Comparison of ENCODE assay signal across 1 cellular context in the genomic region with DNA sequence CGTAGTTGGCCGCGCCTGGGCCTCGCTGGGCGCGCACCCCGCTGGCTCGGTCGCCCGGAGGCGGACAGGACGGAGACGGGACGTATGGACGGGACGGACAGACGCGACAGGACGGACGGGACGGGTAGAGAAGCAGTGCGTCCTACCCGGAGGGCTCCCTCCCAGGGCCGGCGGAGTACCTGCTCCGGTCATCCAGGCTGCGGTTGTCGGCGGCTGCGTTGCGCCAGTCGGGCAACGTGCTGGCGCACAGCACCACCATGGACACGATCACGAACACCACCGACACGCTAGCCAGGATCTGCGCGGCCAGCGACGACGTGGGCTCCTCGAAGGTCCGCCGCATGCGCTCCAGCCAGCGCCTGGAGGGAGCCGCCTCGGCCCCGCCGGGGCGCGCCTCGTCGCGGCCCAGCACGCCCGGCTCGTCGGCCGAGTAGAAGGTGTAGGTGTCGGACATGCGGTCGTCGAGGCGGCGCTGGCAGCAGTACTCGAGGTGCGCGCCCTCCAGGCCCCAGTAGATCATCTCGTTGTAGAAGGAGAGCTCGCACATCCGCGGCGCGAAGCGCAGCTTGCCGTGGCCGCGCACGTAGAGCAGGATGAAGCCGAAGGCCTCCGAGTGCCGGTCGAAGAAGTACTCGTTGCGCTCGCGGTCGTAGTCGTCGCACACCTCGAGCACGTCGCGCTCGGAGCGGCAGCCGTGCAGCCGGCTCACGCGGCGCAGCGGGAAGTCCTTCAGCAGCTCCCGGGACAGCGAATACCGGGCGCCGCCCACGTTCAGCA.
A peak's percentile ranks its signal among the peaks of the same experiment; 100 is the strongest.
TF ChIP-seq lines count a peak whose summit lies in the region.

No MANE protein-coding gene starts in this region.

TF ChIP-seq in HepG2, 621 proteins besides CTCF, POLR2A, EP300 and RAD21 (continued from another document and continues in another):
- peak; percentile 24; the same call in 1 of the 2 replicates for TF ChIP-seq ARID2 (CRISPR knock-in tag; IDR thresholded peaks at IDR 0.05; ENCODE audit: borderline replicate concordance)
- 0 out of 2 replicates have a peak, but pooled peaks have one; percentile 19 for TF ChIP-seq ZNF501 (CRISPR knock-in tag; IDR thresholded peaks at IDR 0.05)
- no peak for TF ChIP-seq ZNF570 (CRISPR knock-in tag; IDR thresholded peaks at IDR 0.05; ENCODE audit: borderline replicate concordance)
- peak; percentile 75; the same call in 1 of the 2 replicates for TF ChIP-seq MEIS1 (CRISPR knock-in tag; IDR thresholded peaks at IDR 0.05; ENCODE audit: borderline replicate concordance)
- TF ChIP-seq MLLT10 (CRISPR knock-in tag; IDR thresholded peaks at IDR 0.05): no peak
- TF ChIP-seq, protein P1, sequence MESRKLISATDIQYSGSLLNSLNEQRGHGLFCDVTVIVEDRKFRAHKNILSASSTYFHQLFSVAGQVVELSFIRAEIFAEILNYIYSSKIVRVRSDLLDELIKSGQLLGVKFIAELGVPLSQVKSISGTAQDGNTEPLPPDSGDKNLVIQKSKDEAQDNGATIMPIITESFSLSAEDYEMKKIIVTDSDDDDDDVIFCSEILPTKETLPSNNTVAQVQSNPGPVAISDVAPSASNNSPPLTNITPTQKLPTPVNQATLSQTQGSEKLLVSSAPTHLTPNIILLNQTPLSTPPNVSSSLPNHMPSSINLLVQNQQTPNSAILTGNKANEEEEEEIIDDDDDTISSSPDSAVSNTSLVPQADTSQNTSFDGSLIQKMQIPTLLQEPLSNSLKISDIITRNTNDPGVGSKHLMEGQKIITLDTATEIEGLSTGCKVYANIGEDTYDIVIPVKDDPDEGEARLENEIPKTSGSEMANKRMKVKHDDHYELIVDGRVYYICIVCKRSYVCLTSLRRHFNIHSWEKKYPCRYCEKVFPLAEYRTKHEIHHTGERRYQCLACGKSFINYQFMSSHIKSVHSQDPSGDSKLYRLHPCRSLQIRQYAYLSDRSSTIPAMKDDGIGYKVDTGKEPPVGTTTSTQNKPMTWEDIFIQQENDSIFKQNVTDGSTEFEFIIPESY (CRISPR knock-in tag; IDR thresholded peaks at IDR 0.05): peak; percentile 94
- 0 out of 2 replicates have a peak, but pooled peaks have one; percentile 40 for TF ChIP-seq KMT2B (CRISPR knock-in tag; IDR thresholded peaks at IDR 0.05)
- TF ChIP-seq, protein P2, sequence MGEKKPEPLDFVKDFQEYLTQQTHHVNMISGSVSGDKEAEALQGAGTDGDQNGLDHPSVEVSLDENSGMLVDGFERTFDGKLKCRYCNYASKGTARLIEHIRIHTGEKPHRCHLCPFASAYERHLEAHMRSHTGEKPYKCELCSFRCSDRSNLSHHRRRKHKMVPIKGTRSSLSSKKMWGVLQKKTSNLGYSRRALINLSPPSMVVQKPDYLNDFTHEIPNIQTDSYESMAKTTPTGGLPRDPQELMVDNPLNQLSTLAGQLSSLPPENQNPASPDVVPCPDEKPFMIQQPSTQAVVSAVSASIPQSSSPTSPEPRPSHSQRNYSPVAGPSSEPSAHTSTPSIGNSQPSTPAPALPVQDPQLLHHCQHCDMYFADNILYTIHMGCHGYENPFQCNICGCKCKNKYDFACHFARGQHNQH (CRISPR knock-in tag; IDR thresholded peaks at IDR 0.05): peak; percentile 62; the same call in 1 of the 2 replicates
- TF ChIP-seq, protein P3, sequence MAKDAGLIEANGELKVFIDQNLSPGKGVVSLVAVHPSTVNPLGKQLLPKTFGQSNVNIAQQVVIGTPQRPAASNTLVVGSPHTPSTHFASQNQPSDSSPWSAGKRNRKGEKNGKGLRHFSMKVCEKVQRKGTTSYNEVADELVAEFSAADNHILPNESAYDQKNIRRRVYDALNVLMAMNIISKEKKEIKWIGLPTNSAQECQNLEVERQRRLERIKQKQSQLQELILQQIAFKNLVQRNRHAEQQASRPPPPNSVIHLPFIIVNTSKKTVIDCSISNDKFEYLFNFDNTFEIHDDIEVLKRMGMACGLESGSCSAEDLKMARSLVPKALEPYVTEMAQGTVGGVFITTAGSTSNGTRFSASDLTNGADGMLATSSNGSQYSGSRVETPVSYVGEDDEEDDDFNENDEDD (CRISPR knock-in tag; IDR thresholded peaks at IDR 0.05; ENCODE audit: borderline replicate concordance): peak; percentile 82; the same call in 1 of the 2 replicates
- TF ChIP-seq ZFP37 (CRISPR knock-in tag; IDR thresholded peaks at IDR 0.05; ENCODE audit: borderline replicate concordance): peak; percentile 64; the same call in 1 of the 2 replicates
- TF ChIP-seq HNRNPLL (IDR thresholded peaks at IDR 0.05; ENCODE audit: low read depth, low read length, poor library complexity, severe bottlenecking): no peak
- TF ChIP-seq NFYC (CRISPR knock-in tag; IDR thresholded peaks at IDR 0.05): 0 out of 2 replicates have a peak, but pooled peaks have one; percentile 20
- TF ChIP-seq, protein P4, sequence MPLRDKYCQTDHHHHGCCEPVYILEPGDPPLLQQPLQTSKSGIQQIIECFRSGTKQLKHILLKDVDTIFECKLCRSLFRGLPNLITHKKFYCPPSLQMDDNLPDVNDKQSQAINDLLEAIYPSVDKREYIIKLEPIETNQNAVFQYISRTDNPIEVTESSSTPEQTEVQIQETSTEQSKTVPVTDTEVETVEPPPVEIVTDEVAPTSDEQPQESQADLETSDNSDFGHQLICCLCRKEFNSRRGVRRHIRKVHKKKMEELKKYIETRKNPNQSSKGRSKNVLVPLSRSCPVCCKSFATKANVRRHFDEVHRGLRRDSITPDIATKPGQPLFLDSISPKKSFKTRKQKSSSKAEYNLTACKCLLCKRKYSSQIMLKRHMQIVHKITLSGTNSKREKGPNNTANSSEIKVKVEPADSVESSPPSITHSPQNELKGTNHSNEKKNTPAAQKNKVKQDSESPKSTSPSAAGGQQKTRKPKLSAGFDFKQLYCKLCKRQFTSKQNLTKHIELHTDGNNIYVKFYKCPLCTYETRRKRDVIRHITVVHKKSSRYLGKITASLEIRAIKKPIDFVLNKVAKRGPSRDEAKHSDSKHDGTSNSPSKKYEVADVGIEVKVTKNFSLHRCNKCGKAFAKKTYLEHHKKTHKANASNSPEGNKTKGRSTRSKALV (CRISPR knock-in tag; IDR thresholded peaks at IDR 0.05): no peak
- TF ChIP-seq ZNF746 (CRISPR knock-in tag; IDR thresholded peaks at IDR 0.05): 0 out of 2 replicates have a peak, but pooled peaks have one; percentile 39
- peak; percentile 81; the same call in 1 of the 2 replicates for TF ChIP-seq ZNF563 (CRISPR knock-in tag; IDR thresholded peaks at IDR 0.05)
- 0 out of 2 replicates have a peak, but pooled peaks have one; percentile 21 for TF ChIP-seq MED1 (CRISPR knock-in tag; IDR thresholded peaks at IDR 0.05)
- TF ChIP-seq ZNF772 (CRISPR knock-in tag; IDR thresholded peaks at IDR 0.05): peak; percentile 62; the same call in 1 of the 2 replicates
- no peak for TF ChIP-seq ZNF766 (CRISPR knock-in tag; IDR thresholded peaks at IDR 0.05; ENCODE audit: borderline replicate concordance)
- 0 out of 2 replicates have a peak, but pooled peaks have one; percentile 48 for TF ChIP-seq SMAD3 (CRISPR knock-in tag; IDR thresholded peaks at IDR 0.05)
- TF ChIP-seq, protein P5, sequence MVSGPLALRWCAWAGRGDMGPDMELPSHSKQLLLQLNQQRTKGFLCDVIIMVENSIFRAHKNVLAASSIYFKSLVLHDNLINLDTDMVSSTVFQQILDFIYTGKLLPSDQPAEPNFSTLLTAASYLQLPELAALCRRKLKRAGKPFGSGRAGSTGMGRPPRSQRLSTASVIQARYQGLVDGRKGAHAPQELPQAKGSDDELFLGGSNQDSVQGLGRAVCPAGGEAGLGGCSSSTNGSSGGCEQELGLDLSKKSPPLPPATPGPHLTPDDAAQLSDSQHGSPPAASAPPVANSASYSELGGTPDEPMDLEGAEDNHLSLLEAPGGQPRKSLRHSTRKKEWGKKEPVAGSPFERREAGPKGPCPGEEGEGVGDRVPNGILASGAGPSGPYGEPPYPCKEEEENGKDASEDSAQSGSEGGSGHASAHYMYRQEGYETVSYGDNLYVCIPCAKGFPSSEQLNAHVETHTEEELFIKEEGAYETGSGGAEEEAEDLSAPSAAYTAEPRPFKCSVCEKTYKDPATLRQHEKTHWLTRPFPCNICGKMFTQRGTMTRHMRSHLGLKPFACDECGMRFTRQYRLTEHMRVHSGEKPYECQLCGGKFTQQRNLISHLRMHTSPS (CRISPR knock-in tag; IDR thresholded peaks at IDR 0.05; ENCODE audit: low read depth): 0 out of 2 replicates have a peak, but pooled peaks have one; percentile 16
- no peak for TF ChIP-seq MTF2 (CRISPR knock-in tag; IDR thresholded peaks at IDR 0.05; ENCODE audit: borderline replicate concordance)
- peak; percentile 46; the same call in 1 of the 2 replicates for TF ChIP-seq ZNF12 (CRISPR knock-in tag; IDR thresholded peaks at IDR 0.05)
- no peak for TF ChIP-seq ZNF331 (CRISPR knock-in tag; IDR thresholded peaks at IDR 0.05)
- TF ChIP-seq ATF7-NPFF (CRISPR knock-in tag; IDR thresholded peaks at IDR 0.05; ENCODE audit: low read depth): peak; percentile 67; the same call in 1 of the 2 replicates
- TF ChIP-seq ZSCAN21 (CRISPR knock-in tag; IDR thresholded peaks at IDR 0.05; ENCODE audit: borderline replicate concordance): peak; percentile 23; the same call in 1 of the 2 replicates
- peak; percentile 49 for TF ChIP-seq AGO2 (optimal IDR thresholded peaks at IDR 0.05; ENCODE audit: low read depth, low read length)
- no peak for TF ChIP-seq ZBTB44 (CRISPR knock-in tag; IDR thresholded peaks at IDR 0.05)
- no peak for TF ChIP-seq FOXC1 (CRISPR knock-in tag; IDR thresholded peaks at IDR 0.05; ENCODE audit: borderline replicate concordance)
- TF ChIP-seq, protein P6, sequence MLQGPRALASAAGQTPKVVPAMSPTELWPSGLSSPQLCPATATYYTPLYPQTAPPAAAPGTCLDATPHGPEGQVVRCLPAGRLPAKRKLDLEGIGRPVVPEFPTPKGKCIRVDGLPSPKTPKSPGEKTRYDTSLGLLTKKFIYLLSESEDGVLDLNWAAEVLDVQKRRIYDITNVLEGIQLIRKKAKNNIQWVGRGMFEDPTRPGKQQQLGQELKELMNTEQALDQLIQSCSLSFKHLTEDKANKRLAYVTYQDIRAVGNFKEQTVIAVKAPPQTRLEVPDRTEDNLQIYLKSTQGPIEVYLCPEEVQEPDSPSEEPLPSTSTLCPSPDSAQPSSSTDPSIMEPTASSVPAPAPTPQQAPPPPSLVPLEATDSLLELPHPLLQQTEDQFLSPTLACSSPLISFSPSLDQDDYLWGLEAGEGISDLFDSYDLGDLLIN (CRISPR knock-in tag; IDR thresholded peaks at IDR 0.05; ENCODE audit: borderline replicate concordance): peak; percentile 32; the same call in 1 of the 2 replicates
- peak; percentile 40; the same call in 1 of the 2 replicates for TF ChIP-seq NFAT5 (CRISPR knock-in tag; IDR thresholded peaks at IDR 0.05)
- peak; percentile 38; the same call in 1 of the 2 replicates for TF ChIP-seq RARA (CRISPR knock-in tag; IDR thresholded peaks at IDR 0.05)
- TF ChIP-seq RXRA (CRISPR knock-in tag; IDR thresholded peaks at IDR 0.05): 0 out of 2 replicates have a peak, but pooled peaks have one; percentile 5
- no peak for TF ChIP-seq ZNF274 (CRISPR knock-in tag; IDR thresholded peaks at IDR 0.05)
- no peak for TF ChIP-seq THAP11 (CRISPR knock-in tag; IDR thresholded peaks at IDR 0.05)
- no peak for TF ChIP-seq GRHL1 (CRISPR knock-in tag; conservative IDR thresholded peaks at IDR 0.05)
- peak; percentile 19; the same call in 1 of the 2 replicates for TF ChIP-seq KMT2A (CRISPR knock-in tag; IDR thresholded peaks at IDR 0.05)
